ENCODE assay signal across 8 cellular contexts in the genomic region with DNA sequence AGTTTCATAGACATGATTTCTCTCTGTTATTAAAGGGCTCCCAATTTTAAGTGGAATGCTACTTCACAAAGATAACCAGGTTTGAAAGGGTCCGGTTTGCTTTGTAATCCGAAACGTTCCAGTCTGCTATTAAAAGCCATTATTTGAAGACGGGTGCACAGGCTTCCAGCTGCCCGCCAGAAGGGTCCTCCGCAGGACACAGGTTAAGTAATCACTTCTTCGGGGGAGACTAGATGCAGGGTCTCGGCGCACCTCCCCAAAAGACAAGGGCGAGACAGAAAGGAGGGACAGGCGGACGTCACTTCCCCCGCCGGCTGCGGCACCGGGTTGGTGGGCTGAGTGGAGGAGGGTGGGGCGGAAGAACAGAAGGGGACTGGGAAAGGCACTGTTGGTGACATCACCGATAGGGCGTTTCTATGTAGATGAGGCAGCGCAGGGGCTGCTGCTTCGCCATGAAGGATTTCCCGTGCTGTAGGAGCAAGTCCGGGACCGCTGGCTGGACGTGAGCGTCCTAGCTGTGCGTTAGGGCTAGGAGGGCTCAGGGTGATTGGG. TPM values are rescaled to one million over a fixed set of nuclear protein-coding genes. Genes with fewer than 3 reads are reported as not detected.
A peak's percentile ranks its signal among the peaks of the same experiment; 100 is the strongest.
DNase-seq lines count a peak whose midpoint lies in the region; ATAC-seq, FAIRE-seq and TF ChIP-seq lines count a peak whose summit lies in the region.

No MANE protein-coding gene starts in this region.

- H3K9me3 ChIP-seq in SJCRH30 (replicated peaks) = no peaks in the 10 kb centered on the region
- no peaks in the 10 kb centered on the region for H3K9me3 ChIP-seq in testis

- FAIRE-seq in G401.6 (lab: Jason Lieb, UNC) = peak; percentile 96

- H3K27ac ChIP-seq in SJCRH30 (peak overlapping the region; percentile 100), testis (peak overlapping the region; percentile 85 to 99)

- CTCF ChIA-PET in activated naive CD4-positive, alpha-beta T cell treated with anti-CD3 and anti-CD28 coated beads, Interleukin-2, amount 10 ng/mL, durations not matched to agents 7 days and 5 days (lab: Charles Lee) = interaction anchor here (1.3 kb wide), 1 partner anchor 18 kb away, joined by 3 read pairs; no protein-coding TSS in a partner anchor

- H3K4me3 Mint-ChIP-seq in activated naive CD4-positive, alpha-beta T cell treated with anti-CD3 and anti-CD28 coated beads, Interleukin-2, amount 10 ng/mL, durations not matched to agents 7 days and 5 days = no peak overlapping the region
- H3K4me3 Mint-ChIP-seq in glutamatergic neuron (ENCODE audit: unreplicated experiment) = no peak overlapping the region

- peak overlapping the region; percentile 46 for H3K4me3 ChIP-seq in HFF-Myc (replicated peaks; ENCODE audit: low read depth, low read length)
- H3K4me3 ChIP-seq in SJCRH30 = peak overlapping the region; percentile 52
- H3K4me3 ChIP-seq in testis = peak overlapping the region; percentile 37 to 80

- H3K4me1 ChIP-seq in SJCRH30 (0 out of 2 replicates have a peak, but pooled peaks cover 6% of the 10 kb centered on the region), testis (peaks cover 7% of the 10 kb centered on the region)

- no peak overlapping the region for H3K27ac Mint-ChIP-seq in activated naive CD4-positive, alpha-beta T cell treated with anti-CD3 and anti-CD28 coated beads, Interleukin-2, amount 10 ng/mL, durations not matched to agents 7 days and 5 days
- H3K27ac Mint-ChIP-seq in glutamatergic neuron (ENCODE audit: unreplicated experiment) = no peak overlapping the region

- TF ChIP-seq POLR2A in testis (IDR thresholded peaks at IDR 0.05) = peak; percentile 98

- intact Hi-C loops in testis (cut with DNase I; ENCODE audit: low total_unique reads) = no loop called here

- H3K4me1 Mint-ChIP-seq in activated naive CD4-positive, alpha-beta T cell treated with anti-CD3 and anti-CD28 coated beads, Interleukin-2, amount 10 ng/mL, durations not matched to agents 7 days and 5 days = peaks cover 40% of the 10 kb centered on the region
- H3K4me1 Mint-ChIP-seq in glutamatergic neuron (ENCODE audit: low read depth, unreplicated experiment) = peaks cover 20% of the 10 kb centered on the region

- no peak for TF ChIP-seq CTCF in HFF-Myc (IDR thresholded peaks at IDR 0.05; ENCODE audit: low read depth, low read length, missing control alignments)
- no peak for TF ChIP-seq CTCF in glutamatergic neuron (IDR thresholded peaks at IDR 0.05; ENCODE audit: partially characterized antibody, unreplicated experiment)
- TF ChIP-seq CTCF in omental fat pad (IDR thresholded peaks at IDR 0.05) = no peak
- peak in 1 of 3 experiments; percentile 23 for TF ChIP-seq CTCF in testis (IDR thresholded peaks at IDR 0.05)

- peaks cover 4% of the 10 kb centered on the region for H3K36me3 Mint-ChIP-seq in activated naive CD4-positive, alpha-beta T cell treated with anti-CD3 and anti-CD28 coated beads, Interleukin-2, amount 10 ng/mL, durations not matched to agents 7 days and 5 days
- no peaks in the 10 kb centered on the region for H3K36me3 Mint-ChIP-seq in glutamatergic neuron (ENCODE audit: unreplicated experiment)

- DNase-seq in HFF-Myc (ENCODE audit: extremely low read depth, low read depth) (peak; percentile 99), MV-4-11 (lab: John Stamatoyannopoulos, UW) (peak; percentile 97), SJCRH30 (peak; percentile 99), glutamatergic neuron (peak; percentile 100), omental fat pad (ENCODE audit: low spot score) (peak; percentile 97), testis (peak; percentile 100)
- peak; percentile 100 for DNase-seq in activated naive CD4-positive, alpha-beta T cell treated with anti-CD3 and anti-CD28 coated beads, Interleukin-2, amount 10 ng/mL, durations not matched to agents 7 days and 5 days

- H3K9me3 Mint-ChIP-seq in activated naive CD4-positive, alpha-beta T cell treated with anti-CD3 and anti-CD28 coated beads, Interleukin-2, amount 10 ng/mL, durations not matched to agents 7 days and 5 days = peaks cover 2% of the 10 kb centered on the region
- peaks cover 13% of the 10 kb centered on the region for H3K9me3 Mint-ChIP-seq in glutamatergic neuron (ENCODE audit: unreplicated experiment)

- WGBS in testis, 2 donors = 1% methylated on average over 27 of the region's 27 CpGs

- ATAC-seq in omental fat pad (ENCODE audit: low FRiP score) = peak; percentile 99

- H3K27me3 ChIP-seq in SJCRH30 = no peaks in the 10 kb centered on the region
- no peaks in the 10 kb centered on the region for H3K27me3 ChIP-seq in testis

- H3K36me3 ChIP-seq in SJCRH30 = no peaks in the 10 kb centered on the region
- H3K36me3 ChIP-seq in testis (ENCODE audit: low read depth, missing control alignments) = no peaks in the 10 kb centered on the region

- peaks cover 8% of the 10 kb centered on the region for H3K27me3 Mint-ChIP-seq in activated naive CD4-positive, alpha-beta T cell treated with anti-CD3 and anti-CD28 coated beads, Interleukin-2, amount 10 ng/mL, durations not matched to agents 7 days and 5 days
- H3K27me3 Mint-ChIP-seq in glutamatergic neuron (ENCODE audit: unreplicated experiment) = peaks cover 5% of the 10 kb centered on the region

RNA-seq across cellular contexts. Expression of a gene that starts 8.9 kb away (rescaled TPM):
- total RNA-seq in SJCRH30 (2014; rRNA removed; shearing (Covaris generic)) = under 0.01 TPM in 2 replicates
- total RNA-seq in glutamatergic neuron (ENCODE audit: unreplicated experiment) (3,598 TPM), omental fat pad (under 1 TPM; under 0.01 TPM), testis (under 1 TPM; under 0.01 TPM)
- polyA plus RNA-seq in testis (ENCODE audit: insufficient read depth, low read depth, low replicate concordance) = 18.9 TPM

RNA-seq across cellular contexts. Expression of a gene that starts 17.1 kb away (rescaled TPM):
- total RNA-seq in SJCRH30 (2014; rRNA removed; shearing (Covaris generic)) = 12.6 and 19.4 TPM in 2 replicates
- total RNA-seq in glutamatergic neuron (ENCODE audit: unreplicated experiment) = 50.9 TPM
- total RNA-seq in omental fat pad = 10 to 100 TPM; 10.9 to 24.1 (median 14.0) TPM
- 10 to 100 TPM; 49.1 to 49.2 TPM for total RNA-seq in testis
- polyA plus RNA-seq in testis (ENCODE audit: insufficient read depth, low read depth, low replicate concordance) = 18.8 TPM

Comparison
In these comparisons a context has a peak if more than half of its experiments do, and no peak if none do; other contexts are left out.
1. Peak in every context shown above with its lines: DNase-seq, ATAC-seq, H3K4me3 ChIP-seq and H3K27ac ChIP-seq.
2. RNA of a gene that starts 8.9 kb away (total RNA-seq): 3,598 TPM in glutamatergic neuron (single experiment); under 0.01 TPM in SJCRH30, under 0.01 TPM in omental fat pad and under 0.01 TPM in testis; every median in the first group is over 1,000 times any median in the second.